Comparison of ENCODE assay signal across 11 cellular contexts in genomic region chr9:69674741-69675438, GRCh38. TPM values are rescaled to one million over a fixed set of nuclear protein-coding genes. Genes with fewer than 3 reads are reported as not detected.
A peak's percentile ranks its signal among the peaks of the same experiment; 100 is the strongest.
DNase-seq lines count a peak whose midpoint lies in the region; ATAC-seq and TF ChIP-seq lines count a peak whose summit lies in the region.
"Had no signal": no experiment of that assay in that cellular context is flagged by ENCODE, and none has a peak within 500 bp of the region (broad histone marks: within the 10 kb centered on the region; RNA-seq: fewer than 3 reads in every experiment).

No MANE protein-coding gene starts in this region.

- CTCF ChIA-PET in activated naive CD4-positive, alpha-beta T cell treated with anti-CD3 and anti-CD28 coated beads for 36 hours (lab: Charles Lee), result interaction anchor here (1.2 kb wide), 1 partner anchor 133 kb away, joined by 3 read pairs; no protein-coding TSS in a partner anchor
- CTCF ChIA-PET in activated CD8-positive, alpha-beta memory T cell treated with anti-CD3 and anti-CD28 coated beads, Interleukin-2, amount 10 ng/mL, durations not matched to agents 7 days and 5 days (lab: Charles Lee), result no interaction called here

- no peak overlapping the region for H3K4me3 Mint-ChIP-seq in activated naive CD4-positive, alpha-beta T cell treated with anti-CD3 and anti-CD28 coated beads, Interleukin-2, amount 50 U/mL, for 24 hours
- no peak overlapping the region for H3K4me3 Mint-ChIP-seq in activated naive CD4-positive, alpha-beta T cell treated with anti-CD3 and anti-CD28 coated beads for 36 hours
- H3K4me3 Mint-ChIP-seq in activated naive CD8-positive, alpha-beta T cell treated with anti-CD3 and anti-CD28 coated beads for 36 hours, result no peak overlapping the region
- no peak overlapping the region for H3K4me3 Mint-ChIP-seq in activated CD8-positive, alpha-beta memory T cell treated with anti-CD3 and anti-CD28 coated beads, Interleukin-2, amount 10 ng/mL, durations not matched to agents 7 days and 5 days

- ATAC-seq in RWPE2 (ENCODE audit: low read depth), result peak; percentile 49
- no peak for ATAC-seq in HG02571 (IDR thresholded peaks at IDR 0.05; ENCODE audit: unreplicated experiment)
- ATAC-seq in activated CD8-positive, alpha-beta memory T cell treated with anti-CD3 and anti-CD28 coated beads, Interleukin-2, amount 10 ng/mL, durations not matched to agents 7 days and 5 days, result no peak
- no peak for ATAC-seq in GM18498 (IDR thresholded peaks at IDR 0.05; ENCODE audit: unreplicated experiment)
- ATAC-seq: activated naive CD4-positive, alpha-beta T cell treated with anti-CD3 and anti-CD28 coated beads, Interleukin-2, amount 50 U/mL, for 72 hours had no signal

- intact Hi-C loops in activated naive CD4-positive, alpha-beta T cell treated with anti-CD3 and anti-CD28 coated beads for 36 hours (cut with micrococcal nuclease), result loop anchor here (5.0 to 10.0 kb wide), 3 partner anchors 147 to 927 kb away; partner anchors contain the start of genes CFAP95 and SMC5

- H3K4me1 ChIP-seq in RWPE2 (ENCODE audit: insufficient read depth, poor library complexity, severe bottlenecking), result peaks cover 22% of the 10 kb centered on the region

- no peaks in the 10 kb centered on the region for H3K36me3 Mint-ChIP-seq in activated naive CD4-positive, alpha-beta T cell treated with anti-CD3 and anti-CD28 coated beads, Interleukin-2, amount 50 U/mL, for 24 hours
- no peaks in the 10 kb centered on the region for H3K36me3 Mint-ChIP-seq in activated naive CD4-positive, alpha-beta T cell treated with anti-CD3 and anti-CD28 coated beads for 36 hours (ENCODE audit: low read depth)
- H3K36me3 Mint-ChIP-seq in activated naive CD8-positive, alpha-beta T cell treated with anti-CD3 and anti-CD28 coated beads for 36 hours, result no peaks in the 10 kb centered on the region
- no peaks in the 10 kb centered on the region for H3K36me3 Mint-ChIP-seq in activated CD8-positive, alpha-beta memory T cell treated with anti-CD3 and anti-CD28 coated beads, Interleukin-2, amount 10 ng/mL, durations not matched to agents 7 days and 5 days
- H3K36me3 Mint-ChIP-seq: activated naive CD4-positive, alpha-beta T cell treated with anti-CD3 and anti-CD28 coated beads, Interleukin-2, amount 50 U/mL, for 72 hours had no signal

- no peak for TF ChIP-seq CTCF in RWPE2 (IDR thresholded peaks at IDR 0.05; ENCODE audit: poor library complexity, severe bottlenecking)
- no peak for TF ChIP-seq CTCF in fibroblast of villous mesenchyme (IDR thresholded peaks at IDR 0.05; ENCODE audit: insufficient read depth, low read depth, low read length)

- H3K4me3 ChIP-seq in RWPE2 (ENCODE audit: severe bottlenecking), result no peak overlapping the region
- H3K4me3 ChIP-seq in fibroblast of villous mesenchyme (ENCODE audit: low read depth, low read length), result no peak overlapping the region

- H3K4me1 Mint-ChIP-seq in activated naive CD4-positive, alpha-beta T cell treated with anti-CD3 and anti-CD28 coated beads, Interleukin-2, amount 50 U/mL, for 24 hours, result peaks cover 30% of the 10 kb centered on the region
- peaks cover 9% of the 10 kb centered on the region for H3K4me1 Mint-ChIP-seq in activated naive CD4-positive, alpha-beta T cell treated with anti-CD3 and anti-CD28 coated beads for 36 hours (ENCODE audit: low read depth)
- H3K4me1 Mint-ChIP-seq in activated naive CD8-positive, alpha-beta T cell treated with anti-CD3 and anti-CD28 coated beads for 36 hours, result peaks cover 5% of the 10 kb centered on the region
- peaks cover 4% of the 10 kb centered on the region for H3K4me1 Mint-ChIP-seq in activated CD8-positive, alpha-beta memory T cell treated with anti-CD3 and anti-CD28 coated beads, Interleukin-2, amount 10 ng/mL, durations not matched to agents 7 days and 5 days

- no peaks in the 10 kb centered on the region for H3K27me3 ChIP-seq in RWPE2 (ENCODE audit: insufficient read depth, poor library complexity, severe bottlenecking)

- H3K27ac ChIP-seq in RWPE2 (ENCODE audit: poor library complexity, severe bottlenecking), result peak overlapping the region; percentile 64

- peak overlapping the region; percentile 71 for H3K27ac Mint-ChIP-seq in activated naive CD4-positive, alpha-beta T cell treated with anti-CD3 and anti-CD28 coated beads, Interleukin-2, amount 50 U/mL, for 24 hours
- no peak overlapping the region for H3K27ac Mint-ChIP-seq in activated naive CD4-positive, alpha-beta T cell treated with anti-CD3 and anti-CD28 coated beads for 36 hours
- H3K27ac Mint-ChIP-seq in activated naive CD8-positive, alpha-beta T cell treated with anti-CD3 and anti-CD28 coated beads for 36 hours, result no peak overlapping the region
- no peak overlapping the region for H3K27ac Mint-ChIP-seq in activated CD8-positive, alpha-beta memory T cell treated with anti-CD3 and anti-CD28 coated beads, Interleukin-2, amount 10 ng/mL, durations not matched to agents 7 days and 5 days
- H3K27ac Mint-ChIP-seq: activated naive CD4-positive, alpha-beta T cell treated with anti-CD3 and anti-CD28 coated beads, Interleukin-2, amount 50 U/mL, for 72 hours had no signal

- H3K9me3 ChIP-seq in RWPE2 (ENCODE audit: severe bottlenecking), result no peaks in the 10 kb centered on the region

- H3K9me3 Mint-ChIP-seq in activated naive CD4-positive, alpha-beta T cell treated with anti-CD3 and anti-CD28 coated beads, Interleukin-2, amount 50 U/mL, for 24 hours, result no peaks in the 10 kb centered on the region
- no peaks in the 10 kb centered on the region for H3K9me3 Mint-ChIP-seq in activated naive CD4-positive, alpha-beta T cell treated with anti-CD3 and anti-CD28 coated beads for 36 hours
- H3K9me3 Mint-ChIP-seq in activated naive CD8-positive, alpha-beta T cell treated with anti-CD3 and anti-CD28 coated beads for 36 hours, result no peaks in the 10 kb centered on the region
- no peaks in the 10 kb centered on the region for H3K9me3 Mint-ChIP-seq in activated CD8-positive, alpha-beta memory T cell treated with anti-CD3 and anti-CD28 coated beads, Interleukin-2, amount 10 ng/mL, durations not matched to agents 7 days and 5 days (ENCODE audit: low read depth)
- H3K9me3 Mint-ChIP-seq: activated naive CD4-positive, alpha-beta T cell treated with anti-CD3 and anti-CD28 coated beads, Interleukin-2, amount 50 U/mL, for 72 hours had no signal

- H3K36me3 ChIP-seq in RWPE2 (ENCODE audit: low read depth), result no peaks in the 10 kb centered on the region

- DNase-seq in activated naive CD4-positive, alpha-beta T cell treated with anti-CD3 and anti-CD28 coated beads for 36 hours, result no peak
- DNase-seq in RWPE2 (ENCODE audit: low spot score) (no peak), fibroblast of villous mesenchyme (ENCODE audit: low read depth) (peak; percentile 42)
- DNase-seq in activated naive CD8-positive, alpha-beta T cell treated with anti-CD3 and anti-CD28 coated beads for 36 hours, result no peak
- DNase-seq in activated CD8-positive, alpha-beta memory T cell treated with anti-CD3 and anti-CD28 coated beads, Interleukin-2, amount 10 ng/mL, durations not matched to agents 7 days and 5 days, result no peak
- DNase-seq: AML-193, Right ventricle myocardium superior had no signal

- peaks cover 6% of the 10 kb centered on the region for H3K27me3 Mint-ChIP-seq in activated naive CD4-positive, alpha-beta T cell treated with anti-CD3 and anti-CD28 coated beads, Interleukin-2, amount 50 U/mL, for 24 hours
- peaks cover 15% of the 10 kb centered on the region for H3K27me3 Mint-ChIP-seq in activated naive CD4-positive, alpha-beta T cell treated with anti-CD3 and anti-CD28 coated beads for 36 hours (ENCODE audit: low read depth)
- H3K27me3 Mint-ChIP-seq in activated naive CD8-positive, alpha-beta T cell treated with anti-CD3 and anti-CD28 coated beads for 36 hours, result peaks cover 31% of the 10 kb centered on the region
- H3K27me3 Mint-ChIP-seq in activated CD8-positive, alpha-beta memory T cell treated with anti-CD3 and anti-CD28 coated beads, Interleukin-2, amount 10 ng/mL, durations not matched to agents 7 days and 5 days, result peaks cover 55% of the 10 kb centered on the region

RNA-seq across cellular contexts. Expression of gene APBA1, which starts 2.7 kb away (rescaled TPM):
- total RNA-seq in activated naive CD4-positive, alpha-beta T cell treated with anti-CD3 and anti-CD28 coated beads for 36 hours, result under 1 TPM; 0.05 to 0.10 TPM
- total RNA-seq in fibroblast of villous mesenchyme, result 11.2 and 11.6 TPM in 2 replicates
- total RNA-seq in activated naive CD8-positive, alpha-beta T cell treated with anti-CD3 and anti-CD28 coated beads for 36 hours, result under 1 TPM; 0.08 to 0.23 TPM
- total RNA-seq in activated CD8-positive, alpha-beta memory T cell treated with anti-CD3 and anti-CD28 coated beads, Interleukin-2, amount 10 ng/mL, durations not matched to agents 7 days and 5 days, result 1 to 10 TPM in 1 of 2 experiments, under 1 TPM in 1; 0.79 to 3.6 TPM
